In genomic region chr11:77283101-77283500, GRCh38 we compare ENCODE assay signal across 21 cellular contexts. TPM values are rescaled to one million over a fixed set of nuclear protein-coding genes. Genes with fewer than 3 reads are reported as not detected.
DNase-seq lines count a peak whose midpoint lies in the region; ATAC-seq, FAIRE-seq and TF ChIP-seq lines count a peak whose summit lies in the region.
"Had no signal": no experiment of that assay in that cellular context is flagged by ENCODE, and none has a peak within 500 bp of the region (broad histone marks: within the 10 kb centered on the region; RNA-seq: fewer than 3 reads in every experiment).

No MANE protein-coding gene starts in this region.

- no peaks in the 10 kb centered on the region for H3F3A ChIP-seq in neural progenitor cell (ENCODE audit: low read depth)

- H3K4me3 Mint-ChIP-seq in neural progenitor cell = no peak overlapping the region
- no peak overlapping the region for H3K4me3 Mint-ChIP-seq in T-helper 17 cell
- H3K4me3 Mint-ChIP-seq: CD4-positive, alpha-beta memory T cell had no signal

- DNase-seq in EH (ENCODE audit: low read depth) (peak; percentile 6), fibroblast of the aortic adventitia (ENCODE audit: low read depth) (peak; percentile 18), neural progenitor cell (ENCODE audit: low spot score) (no peak), HTR-8/SVneo (ENCODE audit: insufficient read length, low spot score) (no peak), T-helper 17 cell (no peak), esophagus squamous epithelium (lab: John Stamatoyannopoulos, UW) (no peak)
- DNase-seq: 8988T; C1 segment of cervical spinal cord; Calu3; CD4-positive, alpha-beta memory T cell; COR-L47; DMS53; DMS79 treated with DMSO at 0.1 percent for 48 hours; GM23248; H7; HCEC 1CT had no signal

- no peak for FAIRE-seq in HTR-8/SVneo (lab: Jason Lieb, UNC)
- FAIRE-seq: G401.6, GM19239, H1 had no signal

- no peaks in the 10 kb centered on the region for H3K79me2 ChIP-seq in neural progenitor cell (ENCODE audit: low read depth)

- no peak for TF ChIP-seq POLR2A in esophagus squamous epithelium (IDR thresholded peaks at IDR 0.05)

- peak overlapping the region; percentile 44 for H2AFZ ChIP-seq in neural progenitor cell (replicated peaks)
- H2AFZ ChIP-seq: GM23248 had no signal

- H3K4me3 ChIP-seq in fibroblast of the aortic adventitia (ENCODE audit: low read depth, low read length) (no peak overlapping the region), neural progenitor cell (no peak overlapping the region), esophagus squamous epithelium (no peak overlapping the region)
- H3K4me3 ChIP-seq: GM23248 had no signal

- H3K4me2 ChIP-seq in neural progenitor cell = no peak overlapping the region

- H3K36me3 Mint-ChIP-seq in neural progenitor cell (no peaks in the 10 kb centered on the region), T-helper 17 cell (ENCODE audit: low read depth) (peaks cover 10% of the 10 kb centered on the region)
- H3K36me3 Mint-ChIP-seq: CD4-positive, alpha-beta memory T cell had no signal

- no peaks in the 10 kb centered on the region for H3K4me1 Mint-ChIP-seq in neural progenitor cell
- no peaks in the 10 kb centered on the region for H3K4me1 Mint-ChIP-seq in T-helper 17 cell
- H3K4me1 Mint-ChIP-seq: CD4-positive, alpha-beta memory T cell had no signal

- no peaks in the 10 kb centered on the region for H3K9me3 ChIP-seq in neural progenitor cell (ENCODE audit: low read depth)
- H3K9me3 ChIP-seq in T-helper 17 cell (ENCODE audit: control insufficient read depth, low read length, poor library complexity, severe bottlenecking) = no peaks in the 10 kb centered on the region
- no peaks in the 10 kb centered on the region for H3K9me3 ChIP-seq in esophagus squamous epithelium

- H3K27ac Mint-ChIP-seq in neural progenitor cell (no peak overlapping the region), T-helper 17 cell (no peak overlapping the region)
- H3K27ac Mint-ChIP-seq: CD4-positive, alpha-beta memory T cell had no signal

- no peaks in the 10 kb centered on the region for H3K9me3 Mint-ChIP-seq in neural progenitor cell

- H3K27me3 Mint-ChIP-seq in neural progenitor cell (ENCODE audit: insufficient read depth, low read depth) (peaks cover 4% of the 10 kb centered on the region), T-helper 17 cell (peaks cover 74% of the 10 kb centered on the region)

- H3K36me3 ChIP-seq in neural progenitor cell = no peaks in the 10 kb centered on the region
- H3K36me3 ChIP-seq in esophagus squamous epithelium = no peaks in the 10 kb centered on the region

- no peaks in the 10 kb centered on the region for H3K4me1 ChIP-seq in neural progenitor cell
- H3K4me1 ChIP-seq in esophagus squamous epithelium = no peaks in the 10 kb centered on the region

- H3K9ac ChIP-seq in neural progenitor cell = no peak overlapping the region
- H3K9ac ChIP-seq: GM23248 had no signal

- no peaks in the 10 kb centered on the region for H4K20me1 ChIP-seq in neural progenitor cell (ENCODE audit: low read depth)

- TF ChIP-seq CTCF in fibroblast of the aortic adventitia (IDR thresholded peaks at IDR 0.05; ENCODE audit: insufficient read depth, low read length) (no peak), neural progenitor cell (IDR thresholded peaks at IDR 0.05) (no peak), esophagus squamous epithelium (IDR thresholded peaks at IDR 0.05) (no peak)

- H3K27me3 ChIP-seq in neural progenitor cell = no peaks in the 10 kb centered on the region
- H3K27me3 ChIP-seq in esophagus squamous epithelium = peaks cover 0 to 4% (median 0%) of the 10 kb centered on the region in 4 donors

- ATAC-seq in T-helper 17 cell = no peak

- 54 to 65% methylated on average over 3 of the region's 3 CpGs for WGBS in esophagus squamous epithelium, 2 donors

- intact Hi-C loops in esophagus squamous epithelium (cut with DNase I) = no loop called here

- H3K27ac ChIP-seq in neural progenitor cell (no peak overlapping the region), esophagus squamous epithelium (no peak overlapping the region)
- H3K27ac ChIP-seq: GM23248 had no signal

RNA-seq across cellular contexts. Expression of gene GDPD4, which starts 18.4 kb away (rescaled TPM):
- total RNA-seq in fibroblast of the aortic adventitia (ENCODE audit: low replicate concordance) = not detected in 2 replicates
- not detected in 2 replicates for total RNA-seq in neural progenitor cell (ENCODE audit: low replicate concordance)
- not detected for total RNA-seq in T-helper 17 cell
- total RNA-seq in esophagus squamous epithelium = not detected
- total RNA-seq: A673; Calu3; CD4-positive, alpha-beta memory T cell; Daoy; GM23248; H1; H7 had no signal

Comparison
In these comparisons a context has a peak if more than half of its experiments do, and no peak if none do; other contexts are left out.
1. DNase-seq: peak in EH (single experiment) and fibroblast of the aortic adventitia (single experiment); none in neural progenitor cell (single experiment), HTR-8/SVneo (single experiment), T-helper 17 cell (0 of 3) and esophagus squamous epithelium (single experiment).